In genomic region chr6:108557494-108558371, GRCh38 we compare ENCODE assay signal across 1 cellular context.
TF ChIP-seq lines count a peak whose summit lies in the region.

No MANE protein-coding gene starts in this region.

TF ChIP-seq in K562, 482 proteins besides CTCF, POLR2A, EP300 and RAD21 (continued from another document and continues in another):
- no peak for TF ChIP-seq FOXA1 (IDR thresholded peaks at IDR 0.05; ENCODE audit: borderline replicate concordance)
- TF ChIP-seq MEF2D (tag; conservative IDR thresholded peaks at IDR 0.05; ENCODE audit: low read depth): no peak
- no peak for TF ChIP-seq HIVEP1 (CRISPR knock-in tag; IDR thresholded peaks at IDR 0.05)
- no peak for TF ChIP-seq NUFIP1 (IDR thresholded peaks at IDR 0.05; ENCODE audit: partially characterized antibody)
- no peak for TF ChIP-seq TFE3 (CRISPR knock-in tag; IDR thresholded peaks at IDR 0.05)
- TF ChIP-seq ZNF699 (CRISPR knock-in tag; IDR thresholded peaks at IDR 0.05; ENCODE audit: insufficient replicate concordance): no peak
- no peak for TF ChIP-seq MTF1 (CRISPR knock-in tag; IDR thresholded peaks at IDR 0.05; ENCODE audit: borderline replicate concordance)
- no peak for TF ChIP-seq SRSF9 (IDR thresholded peaks at IDR 0.05; ENCODE audit: borderline replicate concordance, low read depth, low read length)
- no peak for TF ChIP-seq TOE1 (IDR thresholded peaks at IDR 0.05; ENCODE audit: borderline replicate concordance)
- TF ChIP-seq TOE1 (CRISPR knock-in tag; IDR thresholded peaks at IDR 0.05; ENCODE audit: borderline replicate concordance, low read depth): no peak
- TF ChIP-seq PHB (CRISPR knock-in tag; IDR thresholded peaks at IDR 0.05): no peak
- no peak for TF ChIP-seq ZNF449 (CRISPR knock-in tag; IDR thresholded peaks at IDR 0.05)
- TF ChIP-seq WHSC1 (IDR thresholded peaks at IDR 0.05; ENCODE audit: low read length): no peak
- no peak for TF ChIP-seq MYNN (IDR thresholded peaks at IDR 0.05)
- TF ChIP-seq MYNN (CRISPR knock-in tag; IDR thresholded peaks at IDR 0.05): no peak
- no peak for TF ChIP-seq DACH1 (IDR thresholded peaks at IDR 0.05; ENCODE audit: partially characterized antibody)
- TF ChIP-seq ZC3H11A (IDR thresholded peaks at IDR 0.05; ENCODE audit: low read depth, low read length): no peak
- TF ChIP-seq POLR2AphosphoS2 (IDR thresholded peaks at IDR 0.05; ENCODE audit: low read length): no peak
- TF ChIP-seq SREBF1 (IDR thresholded peaks at IDR 0.05; ENCODE audit: borderline replicate concordance, low read depth, low read length): no peak
- no peak for TF ChIP-seq ZNF407 (IDR thresholded peaks at IDR 0.05; ENCODE audit: low read depth)
- no peak for TF ChIP-seq TBL1XR1 (IDR thresholded peaks at IDR 0.05; ENCODE audit: low read length in 2 of 2)
- TF ChIP-seq CBX3 (IDR thresholded peaks at IDR 0.05; ENCODE audit: borderline replicate concordance in 1 of 2, low read length in 2 of 2): no peak
- no peak for TF ChIP-seq PHB2 (IDR thresholded peaks at IDR 0.05; ENCODE audit: low read depth)
- TF ChIP-seq ZBTB5 (IDR thresholded peaks at IDR 0.05): no peak
- no peak for TF ChIP-seq CLOCK (CRISPR knock-in tag; IDR thresholded peaks at IDR 0.05; ENCODE audit: borderline replicate concordance)
- no peak for TF ChIP-seq ZNF217 (CRISPR knock-in tag; IDR thresholded peaks at IDR 0.05)
- TF ChIP-seq ZNF395 (CRISPR knock-in tag; IDR thresholded peaks at IDR 0.05): peak; percentile 82; the same call in 1 of the 2 replicates
- no peak for TF ChIP-seq NCOA2 (IDR thresholded peaks at IDR 0.05; ENCODE audit: partially characterized antibody in 2 of 2)
- TF ChIP-seq ZNF511 (CRISPR knock-in tag; IDR thresholded peaks at IDR 0.05): no peak
- TF ChIP-seq THRAP3 (IDR thresholded peaks at IDR 0.05; ENCODE audit: borderline replicate concordance): no peak
- TF ChIP-seq ZNF75A (CRISPR knock-in tag; IDR thresholded peaks at IDR 0.05): no peak
- no peak for TF ChIP-seq ZNF146 (CRISPR knock-in tag; IDR thresholded peaks at IDR 0.05; ENCODE audit: unreplicated experiment)
- TF ChIP-seq HLTF (IDR thresholded peaks at IDR 0.05): no peak
- no peak for TF ChIP-seq PRMT5 (CRISPR knock-in tag; IDR thresholded peaks at IDR 0.05)
- TF ChIP-seq CUX1 (CRISPR knock-in tag; IDR thresholded peaks at IDR 0.05): no peak; the same call in 1 of the 2 replicates
- no peak for TF ChIP-seq ATF1 (CRISPR knock-in tag; IDR thresholded peaks at IDR 0.05)
- TF ChIP-seq ATF1 (tag; IDR thresholded peaks at IDR 0.05): no peak
- TF ChIP-seq MCM5 (IDR thresholded peaks at IDR 0.05; ENCODE audit: low read depth): no peak
